Comparison of ENCODE assay signal across 9 cellular contexts in genomic region chr13:110965038-110965754, GRCh38. TPM values are rescaled to one million over a fixed set of nuclear protein-coding genes. Genes with fewer than 3 reads are reported as not detected.
DNase-seq lines count a peak whose midpoint lies in the region; ATAC-seq and TF ChIP-seq lines count a peak whose summit lies in the region.
"Had no signal": no experiment of that assay in that cellular context is flagged by ENCODE, and none has a peak within 500 bp of the region (broad histone marks: within the 10 kb centered on the region; RNA-seq: fewer than 3 reads in every experiment).

No MANE protein-coding gene starts in this region.

- no peaks in the 10 kb centered on the region for H3K27me3 Mint-ChIP-seq in progenitor cell of endocrine pancreas

- WGBS in body of pancreas, 2 donors = 56 to 59% methylated on average over 5 of the region's 5 CpGs

- H3K9me3 Mint-ChIP-seq in progenitor cell of endocrine pancreas (ENCODE audit: low read depth) = peaks cover 38% of the 10 kb centered on the region

- H3K27ac Mint-ChIP-seq in progenitor cell of endocrine pancreas = no peak overlapping the region

- ATAC-seq in GM21717 (IDR thresholded peaks at IDR 0.05; ENCODE audit: unreplicated experiment) (peak; percentile 97), body of pancreas (peak; percentile 59)

- H3K4me3 ChIP-seq in GM12865 (ENCODE audit: low read depth, low read length) (no peak overlapping the region), body of pancreas (no peak overlapping the region), osteoblast (ENCODE audit: insufficient read depth, low read length) (no peak overlapping the region)

- no peak for TF ChIP-seq CTCF in GM12865 (IDR thresholded peaks at IDR 0.05; ENCODE audit: insufficient read depth, low read depth, low read length, missing control alignments)
- TF ChIP-seq CTCF in body of pancreas (IDR thresholded peaks at IDR 0.05) = no peak
- TF ChIP-seq CTCF in progenitor cell of endocrine pancreas (IDR thresholded peaks at IDR 0.05; ENCODE audit: unreplicated experiment) = no peak
- no peak for TF ChIP-seq CTCF in osteoblast (IDR thresholded peaks at IDR 0.05; ENCODE audit: extremely low read depth, low read depth, low read length)

- no peaks in the 10 kb centered on the region for H4K20me1 ChIP-seq in osteoblast (ENCODE audit: insufficient read depth, low read length)

- no peak for TF ChIP-seq POLR2A in body of pancreas (IDR thresholded peaks at IDR 0.05)

- intact Hi-C loops in body of pancreas (cut with DNase I) = no loop called here

- no peaks in the 10 kb centered on the region for H3K4me1 Mint-ChIP-seq in progenitor cell of endocrine pancreas (ENCODE audit: low read depth)

- H2AFZ ChIP-seq in osteoblast (ENCODE audit: low read length) = no peak overlapping the region

- H3K9me3 ChIP-seq in body of pancreas = peaks cover 0 to 14% (median 0%) of the 10 kb centered on the region in 3 donors
- H3K9me3 ChIP-seq in osteoblast (ENCODE audit: low read depth, low read length) = peaks cover 7% of the 10 kb centered on the region

- H3K27ac ChIP-seq in body of pancreas (peak overlapping the region in 2 of 4 donors; percentile 17 to 32), osteoblast (ENCODE audit: low read depth, low read length) (no peak overlapping the region)
- H3K27ac ChIP-seq: KMS-11 had no signal

- H3K27me3 ChIP-seq in body of pancreas (no peaks in the 10 kb centered on the region), osteoblast (ENCODE audit: insufficient read depth, low read length) (no peaks in the 10 kb centered on the region)

- DNase-seq in GM12865 (ENCODE audit: low read depth) = peak; percentile 84
- peak in 54 of 76 experiments; percentile 9 to 95 (median 67) for DNase-seq in HUDEP-2 (lab: John Stamatoyannopoulos, UW; ENCODE audit: unreplicated experiment in 76 of 76)
- peak in 1 of 4 donors; percentile 8 for DNase-seq in body of pancreas
- DNase-seq in stromal cell of bone marrow (ENCODE audit: low read depth) = peak; percentile 61
- no peak for DNase-seq in progenitor cell of endocrine pancreas (ENCODE audit: low spot score, unreplicated experiment)
- no peak for DNase-seq in osteoblast (ENCODE audit: insufficient read length, low spot score, missing footprints)
- DNase-seq in NCI-H2029 treated with DMSO at 0.1 percent for 48 hours (lab: John Stamatoyannopoulos, UW) = no peak

- no peaks in the 10 kb centered on the region for H3K4me1 ChIP-seq in body of pancreas
- H3K4me1 ChIP-seq in osteoblast (ENCODE audit: insufficient read depth, low read length) = no peaks in the 10 kb centered on the region

- H3K4me2 ChIP-seq in osteoblast (ENCODE audit: insufficient read depth, low read length) = no peak overlapping the region
- H3K4me2 ChIP-seq: KMS-11 had no signal

- H3K36me3 Mint-ChIP-seq in progenitor cell of endocrine pancreas (ENCODE audit: insufficient read depth) = peaks cover 9% of the 10 kb centered on the region

- H3K36me3 ChIP-seq in body of pancreas (replicated peaks in 1 of 2; ENCODE audit: insufficient read depth in 1 of 2, low read depth in 2 of 2) (no peaks in the 10 kb centered on the region), osteoblast (ENCODE audit: insufficient read depth, low read length) (no peaks in the 10 kb centered on the region)

- no peaks in the 10 kb centered on the region for H3K79me2 ChIP-seq in osteoblast (ENCODE audit: insufficient read depth, low read length)

- H3K4me3 Mint-ChIP-seq in progenitor cell of endocrine pancreas (ENCODE audit: low read depth) = no peak overlapping the region

RNA-seq across cellular contexts. Expression of gene ANKRD10, which starts 50.3 kb away (rescaled TPM):
- 100 to 1,000 TPM; 117 to 124 TPM for total RNA-seq in body of pancreas
- 228 and 235 TPM in 2 replicates for total RNA-seq in progenitor cell of endocrine pancreas
- total RNA-seq in osteoblast = 128 and 156 TPM in 2 replicates

Comparison
In these comparisons a context has a peak if more than half of its experiments do, and no peak if none do; other contexts are left out.
1. DNase-seq: peak in GM12865 (single experiment), HUDEP-2 (54 of 76) and stromal cell of bone marrow (single experiment); none in progenitor cell of endocrine pancreas (single experiment), osteoblast (single experiment) and NCI-H2029 treated with DMSO at 0.1 percent for 48 hours (single experiment).